Comparison of ENCODE assay signal across 17 cellular contexts in the genomic region with DNA sequence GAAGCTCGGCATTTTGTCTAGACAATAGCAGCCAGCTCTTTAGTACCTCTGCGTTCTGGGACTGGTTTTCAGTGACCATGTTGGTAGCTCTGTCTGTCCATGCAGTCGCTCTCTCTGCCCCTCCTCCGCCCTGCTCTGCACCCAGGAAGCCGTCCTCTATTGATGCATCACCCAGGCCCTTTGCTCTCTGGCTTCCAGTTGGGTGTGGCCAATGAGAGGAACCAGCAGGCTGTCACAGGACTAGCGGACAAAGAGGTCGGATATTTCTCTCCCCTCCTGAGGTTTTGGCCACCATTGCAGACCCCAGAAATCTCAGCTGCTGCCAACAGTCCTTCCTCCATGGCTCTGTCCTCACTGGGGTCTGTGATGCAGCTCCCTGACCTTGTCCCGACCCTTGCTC.
"Had no signal": no experiment of that assay in that cellular context is flagged by ENCODE, and none has a peak within 500 bp of the region (broad histone marks: within the 10 kb centered on the region; RNA-seq: fewer than 3 reads in every experiment).

No MANE protein-coding gene starts in this region.

- H3K27me3 Mint-ChIP-seq: effector memory CD8-positive, alpha-beta T cell; naive B cell had no signal

- H3K4me1 Mint-ChIP-seq: mesothelial cell of epicardium, naive B cell had no signal

- H3K36me3 Mint-ChIP-seq: mesothelial cell of epicardium, naive B cell had no signal

- H3K4me3 Mint-ChIP-seq: effector memory CD8-positive, alpha-beta T cell; endodermal cell; mesothelial cell of epicardium had no signal

- DNase-seq: dermis blood vessel endothelial cell; dorsolateral prefrontal cortex; effector CD8-positive, alpha-beta T cell; effector memory CD8-positive, alpha-beta T cell; endodermal cell; erythroblast; foreskin keratinocyte; heart right ventricle; hippocampal formation; left cardiac atrium; left lung; left ventricle myocardium superior; lower lobe of right lung; mesenchymal stem cell; mucosa of descending colon; naive B cell had no signal

- H3K27ac Mint-ChIP-seq: effector memory CD8-positive, alpha-beta T cell; endodermal cell; mesothelial cell of epicardium; naive B cell had no signal
